16 cellular contexts compared by ENCODE assay signal in the genomic region with DNA sequence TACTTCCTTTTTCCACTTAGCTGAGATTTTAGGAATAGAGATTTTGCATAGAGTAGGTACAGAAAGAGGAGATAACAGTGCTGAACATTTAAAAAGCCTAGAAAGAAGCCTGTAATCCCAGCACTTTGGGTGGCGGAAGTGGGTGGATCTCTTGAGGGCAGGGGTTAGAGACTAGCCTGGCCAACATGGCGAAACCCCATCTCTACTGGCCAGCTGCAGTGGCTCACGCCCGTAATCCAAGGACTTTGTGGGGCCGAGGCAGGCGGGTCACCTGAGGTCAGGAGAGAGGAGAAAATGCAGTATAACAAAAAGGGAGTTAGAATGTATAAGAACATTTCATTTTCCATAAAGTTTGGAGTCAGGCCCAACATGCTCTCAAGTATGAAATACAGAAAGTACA.
A peak's percentile ranks its signal among the peaks of the same experiment; 100 is the strongest.
DNase-seq lines count a peak whose midpoint lies in the region; ATAC-seq, FAIRE-seq and TF ChIP-seq lines count a peak whose summit lies in the region.
"Had no signal": no experiment of that assay in that cellular context is flagged by ENCODE, and none has a peak within 500 bp of the region (broad histone marks: within the 10 kb centered on the region; RNA-seq: fewer than 3 reads in every experiment).

No MANE protein-coding gene starts in this region.

- POLR2A ChIA-PET in K562 (lab: Yijun Ruan, JAX) = no interaction called here

- CTCF ChIA-PET in K562 (lab: Yijun Ruan, JAX; ENCODE audit: low intra/inter-chr PET ratio) = no interaction called here

- WGBS in K562 (ENCODE audit: insufficient coverage, low coverage, missing lambda C conversion rate) = 43% methylated on average over 6 of the region's 6 CpGs
- 37 to 62% methylated on average over 6 of the region's 6 CpGs for WGBS in testis, 2 donors
- 74 to 95% (median 80%) methylated on average over 6 of the region's 6 CpGs for WGBS in small intestine, 3 donors

- no peaks in the 10 kb centered on the region for H3K27me3 Mint-ChIP-seq in mesothelial cell of epicardium (ENCODE audit: low read depth)

- in situ Hi-C loops in K562 (cut with MboI) = no loop called here

- BruUV-seq in K562 (replicated peaks; lab: Mats Ljungman, UMichigan) = no TSS peak

- DNase-seq in Right ventricle myocardium superior (peak; percentile 54), right atrium auricular region (ENCODE audit: low spot score) (no peak), K562 (ENCODE audit: extremely low read depth in 1 of 4, low spot score in 3 of 4) (peak in 1 of 4 experiments; percentile 42), mesothelial cell of epicardium (ENCODE audit: low spot score in 2 of 2, unreplicated experiment in 2 of 2) (no peak), testis (peak; percentile 42), small intestine (no peak), COR-L47 (lab: John Stamatoyannopoulos, UW) (no peak), 8988T (no peak)
- DNase-seq: Caco-2, H9, IMR-90, NCI-H1436, NCI-H2081, NCI-H226, NCI-H526 treated with DMSO at 0.1 percent for 48 hours had no signal

- no peak for TF ChIP-seq EP300 in K562 (IDR thresholded peaks at IDR 0.05; ENCODE audit: low read length)

- H4K20me1 ChIP-seq in K562 (replicated peaks; ENCODE audit: control insufficient read depth, insufficient read depth, low read length) = no peaks in the 10 kb centered on the region

- no peak for TF ChIP-seq RAD21 in K562 (CRISPR knock-in tag; conservative IDR thresholded peaks at IDR 0.05 in 1 of 2, IDR thresholded peaks at IDR 0.05 in 1 of 2)

- no peak overlapping the region for H3K4me3 Mint-ChIP-seq in mesothelial cell of epicardium
- H3K4me3 Mint-ChIP-seq: CD14-positive monocyte, H9 had no signal

- no peak overlapping the region for H3K4me3 ChIP-seq in right atrium auricular region
- no peak overlapping the region for H3K4me3 ChIP-seq in K562
- H3K4me3 ChIP-seq in testis = no peak overlapping the region
- H3K4me3 ChIP-seq in small intestine (ENCODE audit: low read depth in 1 of 2, low read length in 2 of 2) = no peak overlapping the region

- H3K27ac Mint-ChIP-seq in mesothelial cell of epicardium = peak overlapping the region; percentile 34
- H3K27ac Mint-ChIP-seq: CD14-positive monocyte, H9 had no signal

- no peaks in the 10 kb centered on the region for H3K9me1 ChIP-seq in K562 (ENCODE audit: control insufficient read depth, insufficient read depth, low read length)

- H3K27me3 ChIP-seq in right atrium auricular region = no peaks in the 10 kb centered on the region
- H3K27me3 ChIP-seq in K562 (ENCODE audit: control insufficient read depth in 2 of 2, insufficient read depth in 2 of 2, low read length in 2 of 2) = no peaks in the 10 kb centered on the region
- H3K27me3 ChIP-seq in testis = no peaks in the 10 kb centered on the region
- H3K27me3 ChIP-seq in small intestine (ENCODE audit: control insufficient read depth in 2 of 2, insufficient read depth in 2 of 2, low read length in 2 of 2) = no peaks in the 10 kb centered on the region

- intact Hi-C loops in Right ventricle myocardium superior (cut with DNase I) (no loop called here), K562 (cut with micrococcal nuclease) (no loop called here), testis (cut with DNase I; ENCODE audit: low total_unique reads) (no loop called here)

- H3K4me2 ChIP-seq in K562 (ENCODE audit: insufficient read depth, low read length) = no peak overlapping the region

- FAIRE-seq in K562 (lab: Jason Lieb, UNC) (peak; percentile 69), small intestine (lab: Jason Lieb, UNC) (no peak)

- no peaks in the 10 kb centered on the region for H3K4me1 Mint-ChIP-seq in mesothelial cell of epicardium
- H3K4me1 Mint-ChIP-seq: CD14-positive monocyte had no signal

- no peaks in the 10 kb centered on the region for H3K36me3 Mint-ChIP-seq in mesothelial cell of epicardium
- H3K36me3 Mint-ChIP-seq: CD14-positive monocyte had no signal

- H3K27ac ChIP-seq in right atrium auricular region = no peak overlapping the region
- no peak overlapping the region for H3K27ac ChIP-seq in K562 (ENCODE audit: extremely low read depth, low read depth, low read length)
- H3K27ac ChIP-seq in testis = no peak overlapping the region
- H3K27ac ChIP-seq in small intestine (ENCODE audit: low read depth in 1 of 2, low read length in 1 of 2) = no peak overlapping the region

- H3K9me3 ChIP-seq in right atrium auricular region (no peaks in the 10 kb centered on the region), K562 (replicated peaks; ENCODE audit: control insufficient read depth, insufficient read depth, low read depth, low read length) (no peaks in the 10 kb centered on the region), testis (no peaks in the 10 kb centered on the region), small intestine (ENCODE audit: control insufficient read depth, low read depth) (no peaks in the 10 kb centered on the region)
- H3K9me3 ChIP-seq: Caco-2 had no signal

- peak overlapping the region; percentile 40; the same call in 1 of the 2 replicates for H2AFZ ChIP-seq in K562 (ENCODE audit: low read depth, low read length)

- ATAC-seq in Right ventricle myocardium superior (ENCODE audit: poor library complexity) = no peak
- ATAC-seq in K562 = peak; percentile 83

- no peaks in the 10 kb centered on the region for H3K9me3 Mint-ChIP-seq in mesothelial cell of epicardium
- H3K9me3 Mint-ChIP-seq: H9 had no signal

- no peak for TF ChIP-seq CTCF in right atrium auricular region (IDR thresholded peaks at IDR 0.05)
- TF ChIP-seq CTCF in K562 (IDR thresholded peaks at IDR 0.05 in 2 of 3, conservative IDR thresholded peaks at IDR 0.05 in 1 of 3; ENCODE audit: insufficient read depth in 2 of 3, low read depth in 1 of 3, low read length in 3 of 3) = no peak
- TF ChIP-seq CTCF in mesothelial cell of epicardium (IDR thresholded peaks at IDR 0.05; ENCODE audit: unreplicated experiment) = no peak
- no peak for TF ChIP-seq CTCF in testis (IDR thresholded peaks at IDR 0.05)

- H3K9ac ChIP-seq in K562 (ENCODE audit: insufficient read depth in 1 of 2, low read depth in 2 of 2, low read length in 2 of 2) = no peak overlapping the region

- H3K36me3 ChIP-seq in right atrium auricular region = no peaks in the 10 kb centered on the region
- no peaks in the 10 kb centered on the region for H3K36me3 ChIP-seq in K562 (ENCODE audit: control insufficient read depth, insufficient read depth, low read length)
- no peaks in the 10 kb centered on the region for H3K36me3 ChIP-seq in testis (ENCODE audit: low read depth, missing control alignments)
- no peaks in the 10 kb centered on the region for H3K36me3 ChIP-seq in small intestine (ENCODE audit: control insufficient read depth in 2 of 2, insufficient read depth in 2 of 2, low read length in 2 of 2)

- H3K79me2 ChIP-seq in K562 (ENCODE audit: control insufficient read depth, insufficient read depth, low read length) = no peaks in the 10 kb centered on the region

- no peaks in the 10 kb centered on the region for H3K4me1 ChIP-seq in right atrium auricular region
- peaks cover 0 to 3% of the 10 kb centered on the region in 2 experiments; a peak in 2 of 5 replicates for H3K4me1 ChIP-seq in K562 (replicated peaks in 1 of 2; ENCODE audit: control insufficient read depth in 2 of 2, insufficient read depth in 2 of 2, low read length in 2 of 2)
- H3K4me1 ChIP-seq in testis = no peaks in the 10 kb centered on the region
- H3K4me1 ChIP-seq in small intestine (ENCODE audit: control insufficient read depth in 2 of 2, insufficient read depth in 1 of 2, low read depth in 1 of 2, low read length in 1 of 2) = no peaks in the 10 kb centered on the region
- H3K4me1 ChIP-seq: Caco-2 had no signal

- TF ChIP-seq POLR2A in K562 (conservative IDR thresholded peaks at IDR 0.05) (no peak), testis (IDR thresholded peaks at IDR 0.05) (no peak)

TF ChIP-seq in K562, 482 proteins besides CTCF, POLR2A, EP300 and RAD21 (continues in another document):
- TF ChIP-seq, protein P1, sequence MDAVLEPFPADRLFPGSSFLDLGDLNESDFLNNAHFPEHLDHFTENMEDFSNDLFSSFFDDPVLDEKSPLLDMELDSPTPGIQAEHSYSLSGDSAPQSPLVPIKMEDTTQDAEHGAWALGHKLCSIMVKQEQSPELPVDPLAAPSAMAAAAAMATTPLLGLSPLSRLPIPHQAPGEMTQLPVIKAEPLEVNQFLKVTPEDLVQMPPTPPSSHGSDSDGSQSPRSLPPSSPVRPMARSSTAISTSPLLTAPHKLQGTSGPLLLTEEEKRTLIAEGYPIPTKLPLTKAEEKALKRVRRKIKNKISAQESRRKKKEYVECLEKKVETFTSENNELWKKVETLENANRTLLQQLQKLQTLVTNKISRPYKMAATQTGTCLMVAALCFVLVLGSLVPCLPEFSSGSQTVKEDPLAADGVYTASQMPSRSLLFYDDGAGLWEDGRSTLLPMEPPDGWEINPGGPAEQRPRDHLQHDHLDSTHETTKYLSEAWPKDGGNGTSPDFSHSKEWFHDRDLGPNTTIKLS (IDR thresholded peaks at IDR 0.05; ENCODE audit: borderline replicate concordance, low read depth) = no peak
- TF ChIP-seq MAFK (IDR thresholded peaks at IDR 0.05; ENCODE audit: low read length) (no peak), SREBF2 (CRISPR knock-in tag; IDR thresholded peaks at IDR 0.05) (no peak), SNIP1 (IDR thresholded peaks at IDR 0.05; ENCODE audit: low read depth) (no peak), CXXC5 (CRISPR knock-in tag; IDR thresholded peaks at IDR 0.05) (peak; percentile 39; the same call in 1 of the 2 replicates), RFX1 (IDR thresholded peaks at IDR 0.05) (no peak), TRIM24 (IDR thresholded peaks at IDR 0.05) (no peak), GATAD2A (IDR thresholded peaks at IDR 0.05) (no peak), MCM3 (IDR thresholded peaks at IDR 0.05) (no peak), ZNF830 (CRISPR knock-in tag; IDR thresholded peaks at IDR 0.05) (no peak), DPF2 (IDR thresholded peaks at IDR 0.05) (peak; percentile 36; the same call in 1 of the 2 replicates), HIVEP1 (CRISPR knock-in tag; IDR thresholded peaks at IDR 0.05) (no peak), NFIC (IDR thresholded peaks at IDR 0.05) (no peak), BCL6 (CRISPR knock-in tag; IDR thresholded peaks at IDR 0.05) (no peak), ZNF384 (IDR thresholded peaks at IDR 0.05; ENCODE audit: low read depth, low read length) (no peak), GTF2F1 (IDR thresholded peaks at IDR 0.05; ENCODE audit: low read depth, low read length) (no peak), RCOR1 (IDR thresholded peaks at IDR 0.05; ENCODE audit: borderline replicate concordance in 1 of 2, low read depth in 2 of 2, low read length in 2 of 2) (peak in 1 of 2 experiments; percentile 28; a peak in 1 of 4 replicates)
- TF ChIP-seq, protein P2, sequence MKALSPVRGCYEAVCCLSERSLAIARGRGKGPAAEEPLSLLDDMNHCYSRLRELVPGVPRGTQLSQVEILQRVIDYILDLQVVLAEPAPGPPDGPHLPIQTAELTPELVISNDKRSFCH (CRISPR knock-in tag; IDR thresholded peaks at IDR 0.05) = no peak
- TF ChIP-seq, protein P2 (tag; IDR thresholded peaks at IDR 0.05) = no peak

Comparison
In these comparisons a context has a peak if more than half of its experiments do, and no peak if none do; other contexts are left out.
1. DNase-seq: peak in Right ventricle myocardium superior (single experiment) and testis (single experiment); none in right atrium auricular region (single experiment), mesothelial cell of epicardium (0 of 2), small intestine (single experiment), COR-L47 (single experiment) and 8988T (single experiment).